ENCODE assay signal across 22 cellular contexts in genomic region chrX:121598356-121598755, GRCh38.
"Had no signal": no experiment of that assay in that cellular context is flagged by ENCODE, and none has a peak within 500 bp of the region (broad histone marks: within the 10 kb centered on the region; RNA-seq: fewer than 3 reads in every experiment).

No MANE protein-coding gene starts in this region.

- H3K9me3 ChIP-seq: colonic mucosa, heart right ventricle, left lung, lower lobe of right lung, pancreas, prostate gland, spleen had no signal

- H3K27ac ChIP-seq: colonic mucosa, heart right ventricle, left lung, lower lobe of right lung, neural progenitor cell, pancreas, prostate gland, spleen had no signal

- H3K4me3 ChIP-seq: colonic mucosa, heart right ventricle, left lung, lower lobe of right lung, neural progenitor cell, pancreas, prostate gland, spleen had no signal

- H3K27ac Mint-ChIP-seq: endodermal cell; natural killer cell treated with Interleukin-12 subunit alpha and Interleukin-12 subunit beta and Interleukin-15 and Interleukin-18, amount 100 ng/mL, for 72 hours; neural progenitor cell had no signal

- H3K4me3 Mint-ChIP-seq: endodermal cell; natural killer cell treated with Interleukin-12 subunit alpha and Interleukin-12 subunit beta and Interleukin-15 and Interleukin-18, amount 100 ng/mL, for 72 hours; neural progenitor cell had no signal

- H3K27me3 ChIP-seq: colonic mucosa, heart right ventricle, left lung, neural progenitor cell, pancreas, spleen had no signal

- DNase-seq: colonic mucosa; effector CD4-positive, alpha-beta T cell; endodermal cell; heart right ventricle; hypothalamus; left lung; lower lobe of right lung; mesenchymal stem cell; midbrain; occipital lobe; pancreas; retina; spleen; stimulated activated CD4-positive, alpha-beta T cell treated with anti-CD3 and anti-CD28 coated beads, Interleukin-15, amount 100 ng/mL, for 24 hours; stimulated activated CD4-positive, alpha-beta T cell treated with anti-CD3 and anti-CD28 coated beads, Interleukin-2, amount 100 ng/mL, for 24 hours; stimulated activated CD4-positive, alpha-beta T cell treated with anti-CD3 and anti-CD28 coated beads, Interleukin-4, amount 100 ng/mL, for 4 hours; stimulated activated naive CD4-positive, alpha-beta T cell; trophoblast cell had no signal

- H3K36me3 ChIP-seq: colonic mucosa, heart right ventricle, left lung, lower lobe of right lung, neural progenitor cell, pancreas, prostate gland, spleen had no signal

- H3K27me3 Mint-ChIP-seq: natural killer cell treated with Interleukin-12 subunit alpha and Interleukin-12 subunit beta and Interleukin-15 and Interleukin-18, amount 100 ng/mL, for 72 hours had no signal

- ATAC-seq: heart right ventricle; left lung; lower lobe of right lung; natural killer cell treated with Interleukin-12 subunit alpha and Interleukin-12 subunit beta and Interleukin-15 and Interleukin-18, amount 100 ng/mL, for 72 hours; pancreas; sciatic nerve had no signal

- H3K9me3 Mint-ChIP-seq: neural progenitor cell had no signal

- H3K4me1 ChIP-seq: colonic mucosa, heart right ventricle, left lung, lower lobe of right lung, neural progenitor cell, pancreas, prostate gland, spleen had no signal

- H3K36me3 Mint-ChIP-seq: natural killer cell treated with Interleukin-12 subunit alpha and Interleukin-12 subunit beta and Interleukin-15 and Interleukin-18, amount 100 ng/mL, for 72 hours; neural progenitor cell had no signal

- H3K4me1 Mint-ChIP-seq: endodermal cell, neural progenitor cell had no signal
